ENCODE assay signal across 8 cellular contexts in genomic region chr9:125705893-125706292, GRCh38.
DNase-seq lines count a peak whose midpoint lies in the region; ATAC-seq and TF ChIP-seq lines count a peak whose summit lies in the region.

No MANE protein-coding gene starts in this region.

- no peaks in the 10 kb centered on the region for H3K9me3 ChIP-seq in BLaER1
- H3K9me3 ChIP-seq in Loucy (ENCODE audit: insufficient read depth, low read depth, low read length) = no peaks in the 10 kb centered on the region
- no peaks in the 10 kb centered on the region for H3K9me3 ChIP-seq in duodenal mucosa (ENCODE audit: control insufficient read depth in 1 of 2, low read length in 2 of 2)

- peaks cover 15% of the 10 kb centered on the region; the same call in 1 of the 2 replicates for H3K36me3 ChIP-seq in BLaER1
- no peaks in the 10 kb centered on the region for H3K36me3 ChIP-seq in Loucy (ENCODE audit: insufficient read depth, low read length)
- no peaks in the 10 kb centered on the region for H3K36me3 ChIP-seq in duodenal mucosa (ENCODE audit: control insufficient read depth in 1 of 2, insufficient read depth in 2 of 2, low read length in 2 of 2)

- no peaks in the 10 kb centered on the region for H3K27me3 Mint-ChIP-seq in nephron (ENCODE audit: low read depth)

- H3K4me3 ChIP-seq in BLaER1 (peak overlapping the region; percentile 97), Loucy (ENCODE audit: low read length, poor library complexity, severe bottlenecking) (peak overlapping the region; percentile 97), duodenal mucosa (ENCODE audit: low read depth in 1 of 2, low read length in 2 of 2) (peak overlapping the region; percentile 82 to 83)

- H3K9me2 ChIP-seq in Loucy (replicated peaks; ENCODE audit: low read depth, low read length) = no peaks in the 10 kb centered on the region

- peaks cover 27% of the 10 kb centered on the region for H3K4me1 ChIP-seq in BLaER1
- peaks cover 44% of the 10 kb centered on the region for H3K4me1 ChIP-seq in Loucy (ENCODE audit: insufficient read depth, low read length, poor library complexity, severe bottlenecking)
- H3K4me1 ChIP-seq in duodenal mucosa (ENCODE audit: control insufficient read depth in 1 of 2, insufficient read depth in 2 of 2, low read length in 2 of 2) = peaks cover 12 to 21% of the 10 kb centered on the region in 2 donors

- H2AFZ ChIP-seq in Loucy (ENCODE audit: low read length) = no peak overlapping the region

- peaks cover 3% of the 10 kb centered on the region; the same call in 1 of the 2 replicates for H3F3A ChIP-seq in Loucy (ENCODE audit: low read depth)

- ATAC-seq in GM21529 (IDR thresholded peaks at IDR 0.05; ENCODE audit: unreplicated experiment) = no peak

- no peaks in the 10 kb centered on the region for H3K9me3 Mint-ChIP-seq in nephron

- peak overlapping the region; percentile 27 to 78 (median 66) for H3K27ac Mint-ChIP-seq in nephron

- H3K36me3 Mint-ChIP-seq in nephron (ENCODE audit: low read depth) = peaks cover 6% of the 10 kb centered on the region

- TF ChIP-seq CTCF in Loucy (conservative IDR thresholded peaks at IDR 0.05; ENCODE audit: low read length) (no peak), nephron (IDR thresholded peaks at IDR 0.05; ENCODE audit: unreplicated experiment in 3 of 3) (no peak), GM13976 (IDR thresholded peaks at IDR 0.05; ENCODE audit: borderline replicate concordance, control extremely low read depth, extremely low read depth, insufficient read depth, missing control alignments) (no peak)

- H3K4me2 ChIP-seq in BLaER1 (peak overlapping the region; percentile 91), Loucy (ENCODE audit: low read depth, low read length, poor library complexity, severe bottlenecking) (peak overlapping the region; percentile 97)

- H3K4me3 Mint-ChIP-seq in nephron = peak overlapping the region; percentile 85 to 90 (median 88)

- H3K27me3 ChIP-seq in BLaER1 (no peaks in the 10 kb centered on the region), Loucy (ENCODE audit: insufficient read depth, low read length, poor library complexity, severe bottlenecking) (no peaks in the 10 kb centered on the region), duodenal mucosa (ENCODE audit: control insufficient read depth in 1 of 2, insufficient read depth in 2 of 2, low read length in 2 of 2) (no peaks in the 10 kb centered on the region)

- intact Hi-C loops in posterior cingulate gyrus (cut with DNase I) = no loop called here

- peaks cover 24% of the 10 kb centered on the region for H3K4me1 Mint-ChIP-seq in nephron

- H3K27ac ChIP-seq in BLaER1 (0 out of 2 replicates have a peak overlapping the region, but pooled peaks have one; percentile 91), duodenal mucosa (ENCODE audit: low read depth, low read length) (no peak overlapping the region)

- DNase-seq in SW 1271 (lab: John Stamatoyannopoulos, UW) (no peak), posterior cingulate gyrus (no peak), GM13976 (ENCODE audit: low spot score) (no peak)

- H3K9ac ChIP-seq in BLaER1 (peak overlapping the region; percentile 94; the same call in 1 of the 2 replicates), Loucy (ENCODE audit: low read depth, low read length, poor library complexity, severe bottlenecking) (peak overlapping the region; percentile 81), duodenal mucosa (ENCODE audit: low read depth in 1 of 2, low read length in 2 of 2) (peak overlapping the region in 1 of 2 donors; percentile 83)

- peaks cover 55% of the 10 kb centered on the region for H3K79me2 ChIP-seq in Loucy (ENCODE audit: insufficient read depth, low read length)

- in situ Hi-C loops in GM13976 (cut with MboI; ENCODE audit: low sequenced_read_pairs, unreplicated experiment) = no loop called here

- H4K20me1 ChIP-seq in BLaER1 (peaks cover 24% of the 10 kb centered on the region), Loucy (ENCODE audit: insufficient read depth, low read length, poor library complexity, severe bottlenecking) (peaks cover 11% of the 10 kb centered on the region)
